ENCODE assay signal across 29 cellular contexts in genomic region chr5:112396430-112396829, GRCh38.
"Had no signal": no experiment of that assay in that cellular context is flagged by ENCODE, and none has a peak within 500 bp of the region (broad histone marks: within the 10 kb centered on the region; RNA-seq: fewer than 3 reads in every experiment).

No MANE protein-coding gene starts in this region.

- H3K4me1 ChIP-seq: psoas muscle, spleen, stomach, upper lobe of left lung, vagina had no signal

- H3K36me3 ChIP-seq: neutrophil, ovary, spleen, stomach, thoracic aorta, thyroid gland, upper lobe of left lung, vagina had no signal

- H3K9me3 ChIP-seq: neutrophil, ovary, psoas muscle, spleen, stomach, thoracic aorta, thyroid gland, tibial nerve, upper lobe of left lung, vagina had no signal

- DNase-seq: naive B cell; naive thymus-derived CD8-positive, alpha-beta T cell; nephron progenitor cell; nucleus accumbens; ovary; posterior cingulate gyrus; psoas muscle; right cardiac atrium; spleen; stimulated activated CD4-positive, alpha-beta T cell treated with anti-CD3 and anti-CD28 coated beads, Interleukin-12 subunit alpha, Interleukin-12 subunit beta, amount 100 ng/mL, for 4 hours; stimulated activated CD4-positive, alpha-beta T cell treated with anti-CD3 and anti-CD28 coated beads, Interleukin-1b, Interleukin-23, amount 100 ng/mL, for 48 hours; stimulated activated CD4-positive, alpha-beta T cell treated with anti-CD3 and anti-CD28 coated beads, Interleukin-4, amount 100 ng/mL, for 1 hour; stimulated activated CD4-positive, alpha-beta T cell treated with anti-CD3 and anti-CD28 coated beads, Interleukin-4, amount 100 ng/mL, for 4 hours; stimulated activated CD8-positive, alpha-beta memory T cell treated with anti-CD3 and anti-CD28 coated beads, Interleukin-4, amount 100 ng/mL, for 48 hours; stimulated activated naive CD4-positive, alpha-beta T cell; stomach; thyroid gland; trophoblast cell; upper lobe of left lung had no signal

- H3K27ac ChIP-seq: neutrophil, ovary, parathyroid adenoma, psoas muscle, skin epidermis, spleen, stomach, thoracic aorta, thyroid gland, tibial nerve, upper lobe of left lung, vagina had no signal

- H3K27me3 ChIP-seq: neutrophil, ovary, spleen, stomach, thyroid gland, tibial nerve, upper lobe of left lung, vagina had no signal

- H3K4me3 ChIP-seq: ovary, psoas muscle, skin epidermis, smooth muscle cell, spleen, stomach, thoracic aorta, thyroid gland, tibial nerve, upper lobe of left lung, vagina had no signal

- H3K4me2 ChIP-seq: smooth muscle cell had no signal

- H3K9ac ChIP-seq: parathyroid adenoma had no signal

- ATAC-seq: naive thymus-derived CD8-positive, alpha-beta T cell; psoas muscle; right cardiac atrium; sciatic nerve; stimulated activated memory B cell treated with anti-CD40 and anti-IgM and Interleukin-4, amounts not matched to agents 10 μg/mL and 1 μg/mL and 100 μg/mL, for 72 hours had no signal

- FAIRE-seq: urothelium cell line had no signal

- H2AFZ ChIP-seq: parathyroid adenoma had no signal
